In genomic region chr2:239948100-239948881, GRCh38 we compare ENCODE assay signal across 18 cellular contexts.
DNase-seq lines count a peak whose midpoint lies in the region; ATAC-seq and TF ChIP-seq lines count a peak whose summit lies in the region.
"Had no signal": no experiment of that assay in that cellular context is flagged by ENCODE, and none has a peak within 500 bp of the region (broad histone marks: within the 10 kb centered on the region; RNA-seq: fewer than 3 reads in every experiment).

No MANE protein-coding gene starts in this region.

- H3K27ac ChIP-seq in CD4-positive, alpha-beta T cell (ENCODE audit: low read depth, low read length) = no peak overlapping the region
- H3K27ac ChIP-seq in layer of hippocampus (ENCODE audit: low read depth, low read length) = peak overlapping the region; percentile 93
- H3K27ac ChIP-seq in sigmoid colon = no peak overlapping the region

- H3K9me3 Mint-ChIP-seq in CD4-positive, alpha-beta T cell = no peaks in the 10 kb centered on the region
- no peaks in the 10 kb centered on the region for H3K9me3 Mint-ChIP-seq in activated B cell treated with CpG ODN at 0.5 μM for 24 hours
- H3K9me3 Mint-ChIP-seq in T-helper 2 cell treated with Interferon-gamma antibody and Interleukin-4, amounts not matched to agents 5 μg/mL and 100 μg/mL, for 36 hours = no peaks in the 10 kb centered on the region
- no peaks in the 10 kb centered on the region for H3K9me3 Mint-ChIP-seq in stimulated activated memory B cell treated with anti-CD40 and anti-IgM and Interleukin-4, amounts not matched to agents 10 μg/mL and 1 μg/mL and 100 μg/mL, for 72 hours
- H3K9me3 Mint-ChIP-seq: activated CD8-positive, alpha-beta T cell treated with anti-CD3 and anti-CD28 coated beads for 36 hours; central memory CD8-positive, alpha-beta T cell; mesothelial cell of epicardium; T-cell had no signal

- no peak for TF ChIP-seq POLR2A in sigmoid colon (IDR thresholded peaks at IDR 0.05)

- H3K4me1 ChIP-seq in sigmoid colon = peaks cover 0 to 43% (median 34%) of the 10 kb centered on the region in 4 donors

- H3K36me3 Mint-ChIP-seq in CD4-positive, alpha-beta T cell (ENCODE audit: low read depth) = no peaks in the 10 kb centered on the region
- peaks cover 4% of the 10 kb centered on the region for H3K36me3 Mint-ChIP-seq in activated B cell treated with CpG ODN at 0.5 μM for 24 hours (ENCODE audit: low read depth)
- H3K36me3 Mint-ChIP-seq in T-helper 2 cell treated with Interferon-gamma antibody and Interleukin-4, amounts not matched to agents 5 μg/mL and 100 μg/mL, for 36 hours (ENCODE audit: low read depth) = no peaks in the 10 kb centered on the region
- peaks cover 30% of the 10 kb centered on the region for H3K36me3 Mint-ChIP-seq in stimulated activated memory B cell treated with anti-CD40 and anti-IgM and Interleukin-4, amounts not matched to agents 10 μg/mL and 1 μg/mL and 100 μg/mL, for 72 hours
- H3K36me3 Mint-ChIP-seq: T-cell had no signal

- no peaks in the 10 kb centered on the region for H3K36me3 ChIP-seq in sigmoid colon
- H3K36me3 ChIP-seq: WERI-Rb-1 had no signal

- DNase-seq in CD4-positive, alpha-beta T cell = peak in 1 of 10 experiments; percentile 25
- DNase-seq in activated B cell treated with CpG ODN at 0.5 μM for 24 hours (peak; percentile 2), sigmoid colon (peak; percentile 36), CD1c-positive myeloid dendritic cell (ENCODE audit: extremely low spot score) (no peak)
- no peak for DNase-seq in T-helper 2 cell treated with Interferon-gamma antibody and Interleukin-4, amounts not matched to agents 5 μg/mL and 100 μg/mL, for 36 hours (ENCODE audit: low spot score)
- DNase-seq: activated CD8-positive, alpha-beta T cell treated with anti-CD3 and anti-CD28 coated beads for 36 hours; AML-193; DMS153; NCI-H1092 treated with DMSO at 0.1 percent for 48 hours; NCI-H2107; stimulated activated CD4-positive, alpha-beta T cell treated with anti-CD3 and anti-CD28 coated beads, Interleukin-1b, Interleukin-23, amount 100 ng/mL, for 48 hours had no signal

- no peak overlapping the region for H3K4me3 Mint-ChIP-seq in CD4-positive, alpha-beta T cell
- no peak overlapping the region for H3K4me3 Mint-ChIP-seq in activated B cell treated with CpG ODN at 0.5 μM for 24 hours
- no peak overlapping the region for H3K4me3 Mint-ChIP-seq in T-helper 2 cell treated with Interferon-gamma antibody and Interleukin-4, amounts not matched to agents 5 μg/mL and 100 μg/mL, for 36 hours
- no peak overlapping the region for H3K4me3 Mint-ChIP-seq in stimulated activated memory B cell treated with anti-CD40 and anti-IgM and Interleukin-4, amounts not matched to agents 10 μg/mL and 1 μg/mL and 100 μg/mL, for 72 hours
- H3K4me3 Mint-ChIP-seq: activated CD8-positive, alpha-beta T cell treated with anti-CD3 and anti-CD28 coated beads for 36 hours; central memory CD8-positive, alpha-beta T cell; mesothelial cell of epicardium; T-cell had no signal

- no peak for ATAC-seq in CD4-positive, alpha-beta T cell (ENCODE audit: poor library complexity)
- ATAC-seq in activated B cell treated with CpG ODN at 0.5 μM for 24 hours (ENCODE audit: low read depth) = no peak
- ATAC-seq in stimulated activated memory B cell treated with anti-CD40 and anti-IgM and Interleukin-4, amounts not matched to agents 10 μg/mL and 1 μg/mL and 100 μg/mL, for 72 hours = no peak
- ATAC-seq in HG02970 (IDR thresholded peaks at IDR 0.05; ENCODE audit: low FRiP score, unreplicated experiment) = no peak
- ATAC-seq: activated CD8-positive, alpha-beta T cell treated with anti-CD3 and anti-CD28 coated beads for 36 hours; T-cell had no signal

- CTCF ChIA-PET in CD4-positive, alpha-beta T cell (lab: Charles Lee) = no interaction called here
- CTCF ChIA-PET in activated B cell treated with CpG ODN at 0.5 μM for 24 hours (lab: Charles Lee) = no interaction called here

- H3K4me1 Mint-ChIP-seq in CD4-positive, alpha-beta T cell (ENCODE audit: low read depth) = peaks cover 11% of the 10 kb centered on the region
- peaks cover 10% of the 10 kb centered on the region for H3K4me1 Mint-ChIP-seq in activated B cell treated with CpG ODN at 0.5 μM for 24 hours
- H3K4me1 Mint-ChIP-seq in T-helper 2 cell treated with Interferon-gamma antibody and Interleukin-4, amounts not matched to agents 5 μg/mL and 100 μg/mL, for 36 hours (ENCODE audit: low read depth) = peaks cover 4% of the 10 kb centered on the region
- H3K4me1 Mint-ChIP-seq in stimulated activated memory B cell treated with anti-CD40 and anti-IgM and Interleukin-4, amounts not matched to agents 10 μg/mL and 1 μg/mL and 100 μg/mL, for 72 hours = peaks cover 11% of the 10 kb centered on the region

- no peak overlapping the region for H3K4me3 ChIP-seq in sigmoid colon

- no peaks in the 10 kb centered on the region for H3K27me3 ChIP-seq in CD4-positive, alpha-beta T cell (ENCODE audit: control insufficient read depth, insufficient read depth, low read length)
- H3K27me3 ChIP-seq in layer of hippocampus (ENCODE audit: control insufficient read depth, insufficient read depth, low read length) (no peaks in the 10 kb centered on the region), sigmoid colon (no peaks in the 10 kb centered on the region)

- TF ChIP-seq EP300 in sigmoid colon (IDR thresholded peaks at IDR 0.05) = no peak

- no peaks in the 10 kb centered on the region for H3K27me3 Mint-ChIP-seq in CD4-positive, alpha-beta T cell
- H3K27me3 Mint-ChIP-seq in activated B cell treated with CpG ODN at 0.5 μM for 24 hours = no peaks in the 10 kb centered on the region
- H3K27me3 Mint-ChIP-seq in T-helper 2 cell treated with Interferon-gamma antibody and Interleukin-4, amounts not matched to agents 5 μg/mL and 100 μg/mL, for 36 hours (ENCODE audit: low read depth) = no peaks in the 10 kb centered on the region
- H3K27me3 Mint-ChIP-seq in stimulated activated memory B cell treated with anti-CD40 and anti-IgM and Interleukin-4, amounts not matched to agents 10 μg/mL and 1 μg/mL and 100 μg/mL, for 72 hours = no peaks in the 10 kb centered on the region
- H3K27me3 Mint-ChIP-seq: activated CD8-positive, alpha-beta T cell treated with anti-CD3 and anti-CD28 coated beads for 36 hours; central memory CD8-positive, alpha-beta T cell; T-cell had no signal

- no peaks in the 10 kb centered on the region for H3K9me3 ChIP-seq in CD4-positive, alpha-beta T cell (ENCODE audit: control insufficient read depth, low read length)
- no peaks in the 10 kb centered on the region for H3K9me3 ChIP-seq in sigmoid colon

- intact Hi-C loops in CD4-positive, alpha-beta T cell (cut with DNase I, micrococcal nuclease) = no loop called here
- intact Hi-C loops in activated B cell treated with CpG ODN at 0.5 μM for 24 hours (cut with micrococcal nuclease) = no loop called here
- intact Hi-C loops in sigmoid colon (cut with DNase I) = no loop called here

- TF ChIP-seq CTCF in CD4-positive, alpha-beta T cell (IDR thresholded peaks at IDR 0.05) = no peak
- no peak for TF ChIP-seq CTCF in activated B cell treated with CpG ODN at 0.5 μM for 24 hours (IDR thresholded peaks at IDR 0.05)
- no peak for TF ChIP-seq CTCF in sigmoid colon (IDR thresholded peaks at IDR 0.05)

- WGBS in sigmoid colon, 2 donors = 88 to 94% methylated on average over 23 of the region's 23 CpGs

- POLR2A ChIA-PET in CD4-positive, alpha-beta T cell (lab: Charles Lee) = interaction anchor here (0.6 kb wide), 1 partner anchor 1675 kb away, joined by 3 read pairs; no protein-coding TSS in a partner anchor
- POLR2A ChIA-PET in activated B cell treated with CpG ODN at 0.5 μM for 24 hours (lab: Charles Lee) = no interaction called here

- H3K27ac Mint-ChIP-seq in CD4-positive, alpha-beta T cell = peak overlapping the region; percentile 39
- H3K27ac Mint-ChIP-seq in activated B cell treated with CpG ODN at 0.5 μM for 24 hours = no peak overlapping the region
- no peak overlapping the region for H3K27ac Mint-ChIP-seq in T-helper 2 cell treated with Interferon-gamma antibody and Interleukin-4, amounts not matched to agents 5 μg/mL and 100 μg/mL, for 36 hours
- H3K27ac Mint-ChIP-seq in stimulated activated memory B cell treated with anti-CD40 and anti-IgM and Interleukin-4, amounts not matched to agents 10 μg/mL and 1 μg/mL and 100 μg/mL, for 72 hours = no peak overlapping the region
- H3K27ac Mint-ChIP-seq: activated CD8-positive, alpha-beta T cell treated with anti-CD3 and anti-CD28 coated beads for 36 hours; mesothelial cell of epicardium; T-cell had no signal

Comparison
In these comparisons a context has a peak if more than half of its experiments do, and no peak if none do; other contexts are left out.
1. DNase-seq: peak in activated B cell treated with CpG ODN at 0.5 μM for 24 hours (single experiment) and sigmoid colon (single experiment); none in T-helper 2 cell treated with Interferon-gamma antibody and Interleukin-4, amounts not matched to agents 5 μg/mL and 100 μg/mL, for 36 hours (single experiment) and CD1c-positive myeloid dendritic cell (single experiment).